ENCODE assay signal across 8 cellular contexts in the genomic region with DNA sequence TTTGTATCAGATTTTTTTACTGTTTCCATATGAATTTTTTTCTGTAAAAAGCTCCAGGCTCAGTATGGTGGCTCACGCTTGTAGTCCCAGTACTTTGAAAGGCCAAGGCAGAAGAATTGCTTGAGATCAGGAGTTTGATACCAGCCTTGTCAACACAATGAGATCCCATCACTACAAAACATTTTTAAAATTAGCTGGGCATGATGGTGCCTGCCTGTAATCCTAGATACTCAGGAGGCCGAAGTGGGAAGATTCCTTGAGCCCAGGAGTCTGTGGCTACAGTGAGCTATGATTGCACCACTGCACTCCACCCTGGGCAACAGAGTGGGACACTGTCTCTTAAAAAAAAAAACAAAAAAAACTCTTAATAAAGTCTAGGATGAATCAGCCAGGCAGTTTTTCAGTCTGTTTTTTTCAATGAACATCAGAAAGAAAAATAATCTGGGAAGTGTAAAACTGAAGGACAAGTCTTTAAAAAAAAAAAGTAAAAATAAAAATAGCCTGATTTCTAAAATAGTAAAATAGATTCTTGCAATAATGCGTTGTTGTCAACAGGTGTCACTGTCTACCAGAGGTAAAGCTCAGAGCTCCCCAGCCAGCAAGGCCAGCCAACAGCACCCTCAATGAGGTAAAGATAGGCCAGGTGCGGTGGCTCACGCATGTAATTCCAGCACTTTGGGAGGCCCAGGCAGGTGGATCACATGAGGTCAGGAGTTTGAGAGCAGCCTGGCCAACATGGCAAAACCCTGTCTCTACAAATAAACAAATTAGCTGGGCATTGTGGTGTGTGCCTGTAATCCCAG. TPM values are rescaled to one million over a fixed set of nuclear protein-coding genes. Genes with fewer than 3 reads are reported as not detected.
DNase-seq lines count a peak whose midpoint lies in the region; ATAC-seq and TF ChIP-seq lines count a peak whose summit lies in the region.

No MANE protein-coding gene starts in this region.

- H4K20me1 ChIP-seq in KMS-11 (ENCODE audit: insufficient read depth), result no peaks in the 10 kb centered on the region
- H4K20me1 ChIP-seq in SU-DHL-6 (ENCODE audit: low read depth, low read length), result no peaks in the 10 kb centered on the region
- H4K20me1 ChIP-seq in smooth muscle cell (ENCODE audit: low read depth), result no peaks in the 10 kb centered on the region

- H3K9me3 ChIP-seq in SU-DHL-6 (ENCODE audit: insufficient read depth, low read length), result no peaks in the 10 kb centered on the region
- no peaks in the 10 kb centered on the region for H3K9me3 ChIP-seq in left ventricle myocardium inferior (replicated peaks)
- H3K9me3 ChIP-seq in smooth muscle cell (replicated peaks; ENCODE audit: low read depth), result no peaks in the 10 kb centered on the region

- no peak overlapping the region for H3K9ac ChIP-seq in KMS-11
- H3K9ac ChIP-seq in SU-DHL-6 (ENCODE audit: low read length), result no peak overlapping the region
- H3K9ac ChIP-seq in smooth muscle cell (ENCODE audit: low read depth), result no peak overlapping the region

- H3K4me3 Mint-ChIP-seq in activated naive CD8-positive, alpha-beta T cell treated with anti-CD3 and anti-CD28 coated beads, Interleukin-2, amount 50 U/mL, for 24 hours, result no peak overlapping the region

- H3K79me2 ChIP-seq in KMS-11 (ENCODE audit: insufficient read depth, low read depth) (no peaks in the 10 kb centered on the region), SU-DHL-6 (ENCODE audit: insufficient read depth, low read length) (no peaks in the 10 kb centered on the region), smooth muscle cell (ENCODE audit: low read depth) (no peaks in the 10 kb centered on the region)

- TF ChIP-seq CTCF in KMS-11 (conservative IDR thresholded peaks at IDR 0.05; ENCODE audit: low read depth, low read length), result peak; percentile 74
- TF ChIP-seq CTCF in SU-DHL-6 (IDR thresholded peaks at IDR 0.05; ENCODE audit: insufficient read depth, low read length, poor library complexity, severe bottlenecking), result peak; percentile 68
- peak; percentile 68 for TF ChIP-seq CTCF in left ventricle myocardium inferior (IDR thresholded peaks at IDR 0.05; ENCODE audit: borderline replicate concordance)
- peak; percentile 77 for TF ChIP-seq CTCF in smooth muscle cell (IDR thresholded peaks at IDR 0.05; ENCODE audit: borderline replicate concordance, insufficient read depth, poor library complexity, severe bottlenecking)

- H3K9me3 Mint-ChIP-seq in activated naive CD8-positive, alpha-beta T cell treated with anti-CD3 and anti-CD28 coated beads, Interleukin-2, amount 50 U/mL, for 24 hours, result no peaks in the 10 kb centered on the region

- intact Hi-C loops in left ventricle myocardium inferior (cut with micrococcal nuclease), result loop anchor here (10.0 kb wide), 1 partner anchor 230 kb away; no protein-coding TSS in a partner anchor

- 33% methylated on average over 5 of the region's 5 CpGs for WGBS in smooth muscle cell (ENCODE audit: low lambda C conversion rate)

- no peaks in the 10 kb centered on the region for H3F3A ChIP-seq in SU-DHL-6 (ENCODE audit: insufficient read depth)
- no peaks in the 10 kb centered on the region for H3F3A ChIP-seq in smooth muscle cell (ENCODE audit: low read depth)

- ATAC-seq in activated naive CD8-positive, alpha-beta T cell treated with anti-CD3 and anti-CD28 coated beads, Interleukin-2, amount 50 U/mL, for 24 hours, result peak; percentile 57

- H3K4me1 ChIP-seq in KMS-11 (ENCODE audit: low read depth, poor library complexity, severe bottlenecking) (peaks cover 2% of the 10 kb centered on the region), left ventricle myocardium inferior (no peaks in the 10 kb centered on the region), smooth muscle cell (ENCODE audit: low read depth) (no peaks in the 10 kb centered on the region)

- no peaks in the 10 kb centered on the region for H3K27me3 ChIP-seq in KMS-11 (ENCODE audit: insufficient read depth, low read depth)
- H3K27me3 ChIP-seq in SU-DHL-6 (ENCODE audit: low read length), result no peaks in the 10 kb centered on the region
- H3K27me3 ChIP-seq in left ventricle myocardium inferior (ENCODE audit: low read depth), result peaks cover 24% of the 10 kb centered on the region
- no peaks in the 10 kb centered on the region for H3K27me3 ChIP-seq in smooth muscle cell (ENCODE audit: low read depth)

- no peaks in the 10 kb centered on the region for H3K9me2 ChIP-seq in SU-DHL-6 (replicated peaks; ENCODE audit: insufficient read depth, low read length)

- no peak overlapping the region for H3K4me2 ChIP-seq in KMS-11
- no peak overlapping the region for H3K4me2 ChIP-seq in SU-DHL-6 (ENCODE audit: low read depth, low read length, poor library complexity, severe bottlenecking)
- no peak overlapping the region for H3K4me2 ChIP-seq in smooth muscle cell

- H3K4me1 Mint-ChIP-seq in activated naive CD8-positive, alpha-beta T cell treated with anti-CD3 and anti-CD28 coated beads, Interleukin-2, amount 50 U/mL, for 24 hours, result peaks cover 3% of the 10 kb centered on the region

- H3K4me3 ChIP-seq in KMS-11 (IDR thresholded peaks at IDR 0.05; ENCODE audit: insufficient read depth, low read depth, low read length) (no peak overlapping the region), SU-DHL-6 (ENCODE audit: insufficient read depth, low read length, poor library complexity, severe bottlenecking) (no peak overlapping the region), left ventricle myocardium inferior (no peak overlapping the region), smooth muscle cell (no peak overlapping the region)

- H3K27me3 Mint-ChIP-seq in activated naive CD8-positive, alpha-beta T cell treated with anti-CD3 and anti-CD28 coated beads, Interleukin-2, amount 50 U/mL, for 24 hours, result peaks cover 15% of the 10 kb centered on the region

- H2AFZ ChIP-seq in KMS-11 (ENCODE audit: low read depth) (no peak overlapping the region), SU-DHL-6 (ENCODE audit: low read depth, low read length, severe bottlenecking) (no peak overlapping the region), smooth muscle cell (ENCODE audit: low read depth) (no peak overlapping the region)

- H3K36me3 ChIP-seq in KMS-11 (ENCODE audit: insufficient read depth) (no peaks in the 10 kb centered on the region), SU-DHL-6 (ENCODE audit: low read length) (no peaks in the 10 kb centered on the region), left ventricle myocardium inferior (no peaks in the 10 kb centered on the region), smooth muscle cell (ENCODE audit: low read depth) (no peaks in the 10 kb centered on the region)

- no peak overlapping the region for H3K27ac Mint-ChIP-seq in activated naive CD8-positive, alpha-beta T cell treated with anti-CD3 and anti-CD28 coated beads, Interleukin-2, amount 50 U/mL, for 24 hours

- H3K36me3 Mint-ChIP-seq in activated naive CD8-positive, alpha-beta T cell treated with anti-CD3 and anti-CD28 coated beads, Interleukin-2, amount 50 U/mL, for 24 hours (ENCODE audit: low read depth), result no peaks in the 10 kb centered on the region

- H3K27ac ChIP-seq in KMS-11 (no peak overlapping the region), SU-DHL-6 (ENCODE audit: low read depth, low read length) (no peak overlapping the region), left ventricle myocardium inferior (replicated peaks) (no peak overlapping the region), smooth muscle cell (ENCODE audit: low read depth) (no peak overlapping the region)

- DNase-seq in SIG-M5 treated with dmso at 0.1 percent for 504 hours (lab: John Stamatoyannopoulos, UW; ENCODE audit: unreplicated experiment), result peak; percentile 34
- no peak for DNase-seq in SIG-M5 (lab: John Stamatoyannopoulos, UW)
- peak; percentile 26 for DNase-seq in activated naive CD8-positive, alpha-beta T cell treated with anti-CD3 and anti-CD28 coated beads, Interleukin-2, amount 50 U/mL, for 24 hours
- no peak for DNase-seq in left ventricle myocardium inferior
- no peak for DNase-seq in smooth muscle cell (lab: John Stamatoyannopoulos, UW; ENCODE audit: unreplicated experiment)
- no peak for DNase-seq in 8988T

RNA-seq across cellular contexts. Expression of gene ATG5, which starts 9.3 kb away (rescaled TPM):
- total RNA-seq in left ventricle myocardium inferior, result 18.0 TPM
- total RNA-seq in smooth muscle cell, result 33.7 and 50.4 TPM in 2 replicates
- polyA plus RNA-seq in smooth muscle cell, result 30.1 and 34.4 TPM in 2 replicates

RNA-seq across cellular contexts. Expression of gene CRYBG1, which starts 25.7 kb away (rescaled TPM):
- total RNA-seq in left ventricle myocardium inferior (1.3 TPM), smooth muscle cell (9.0 and 11.9 TPM in 2 replicates)
- 0.98 and 2.9 TPM in 2 replicates for polyA plus RNA-seq in smooth muscle cell

Comparison
In these comparisons a context has a peak if more than half of its experiments do, and no peak if none do; other contexts are left out.
1. DNase-seq: peak in SIG-M5 treated with dmso at 0.1 percent for 504 hours (single experiment) and activated naive CD8-positive, alpha-beta T cell treated with anti-CD3 and anti-CD28 coated beads, Interleukin-2, amount 50 U/mL, for 24 hours (single experiment); none in SIG-M5 (single experiment), left ventricle myocardium inferior (single experiment), smooth muscle cell (single experiment) and 8988T (single experiment).
2. Peak in every context shown above with its lines, with median percentiles within 50 percentile points of each other: CTCF ChIP-seq.